ENCODE assay signal across 8 cellular contexts in the genomic region with DNA sequence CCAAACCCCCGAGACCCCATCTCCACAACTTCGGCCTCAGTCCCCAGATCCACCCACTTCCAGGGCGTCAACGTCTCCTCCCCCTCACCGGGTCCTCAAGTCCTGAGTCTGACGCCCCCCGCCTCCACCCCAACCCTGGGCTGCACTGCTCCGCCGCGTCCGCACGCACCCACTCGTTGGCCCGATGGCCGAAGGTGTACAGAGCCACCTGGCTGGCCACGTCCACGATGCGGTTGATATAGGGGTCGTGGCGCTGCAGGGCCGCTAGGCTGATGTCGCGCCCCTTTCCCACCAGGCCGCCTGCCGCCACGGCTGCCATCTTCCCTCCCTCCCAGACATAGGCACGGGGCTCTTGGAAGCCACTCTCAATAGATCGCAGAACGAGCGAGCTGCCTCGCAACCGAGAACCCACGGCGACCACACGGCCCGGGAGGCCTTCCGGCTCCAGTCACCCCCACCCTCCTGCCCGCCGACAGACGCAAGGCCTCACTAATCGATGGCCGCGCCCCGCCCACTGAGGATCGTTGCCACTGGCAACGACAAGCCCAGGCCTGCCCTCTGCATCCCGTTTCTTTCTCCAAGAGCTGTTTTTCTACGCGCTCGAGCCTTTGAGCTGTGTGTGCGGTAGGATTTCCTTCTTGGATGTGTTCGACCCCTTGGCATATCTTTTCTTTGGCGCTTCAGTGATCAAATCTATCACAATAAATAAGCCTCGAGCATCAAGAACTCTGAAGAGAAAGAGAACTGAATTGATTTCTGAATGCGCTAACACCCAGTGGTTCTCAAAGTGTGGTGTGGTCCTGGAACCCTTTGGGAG. TPM values are rescaled to one million over a fixed set of nuclear protein-coding genes. Genes with fewer than 3 reads are reported as not detected.
DNase-seq lines count a peak whose midpoint lies in the region; ATAC-seq and TF ChIP-seq lines count a peak whose summit lies in the region.

A gene (minus strand): TSS at position 345 of the 817 bp plus-strand sequence. CDS start 26 bp downstream, at position 319.

- H3K27ac ChIP-seq in KOPT-K1 (ENCODE audit: low read depth, low read length, poor library complexity, severe bottlenecking): peak within 1 kb of the TSS; percentile 81
- H3K27ac ChIP-seq in esophagus squamous epithelium: peak within 1 kb of the TSS; percentile 87 to 97 (median 90)

- TF ChIP-seq CTCF in esophagus squamous epithelium (IDR thresholded peaks at IDR 0.05): peak in 1 of 6 experiments; percentile 11

- H3K27me3 ChIP-seq in esophagus squamous epithelium: no peaks in the 10 kb centered on the region

- no peaks in the 10 kb centered on the region for H3K36me3 ChIP-seq in KOPT-K1 (ENCODE audit: insufficient read depth, low read length)
- no peaks in the 10 kb centered on the region for H3K36me3 ChIP-seq in esophagus squamous epithelium

- WGBS in esophagus squamous epithelium, 2 donors: 5% methylated on average over 23 to 32 of the region's 55 CpGs

- intact Hi-C loops in esophagus squamous epithelium (cut with DNase I): no loop called here

- TF ChIP-seq POLR2A in esophagus squamous epithelium (IDR thresholded peaks at IDR 0.05): peak in 2 of 4 donors; percentile 44 to 75

- peak; percentile 97 for ATAC-seq in GM21737 (IDR thresholded peaks at IDR 0.05; ENCODE audit: unreplicated experiment)

- H3K9me3 ChIP-seq in KOPT-K1 (ENCODE audit: insufficient read depth, low read length, poor library complexity, severe bottlenecking) (no peaks in the 10 kb centered on the region), esophagus squamous epithelium (no peaks in the 10 kb centered on the region)

- H3K4me1 ChIP-seq in esophagus squamous epithelium: peaks cover 0 to 40% (median 7%) of the 10 kb centered on the region in 3 donors

- H3K4me3 ChIP-seq in esophagus squamous epithelium: peak within 1 kb of the TSS; percentile 66 to 92 (median 84)

- peak; percentile 91 for DNase-seq in DMS79 treated with DMSO at 0.1 percent for 48 hours (lab: John Stamatoyannopoulos, UW)
- DNase-seq in RKO (ENCODE audit: low spot score): peak; percentile 94
- peak; percentile 88 for DNase-seq in activated T-helper 1 cell treated with Interleukin-2 at 50 U/mL for 16 hours (ENCODE audit: low read depth)
- DNase-seq in esophagus squamous epithelium (lab: John Stamatoyannopoulos, UW): peak; percentile 82
- peak; percentile 96 for DNase-seq in myocyte (ENCODE audit: low read depth)
- DNase-seq in stimulated activated CD8-positive, alpha-beta memory T cell treated with anti-CD3 and anti-CD28 coated beads, Interleukin-7, amount 100 ng/mL, for 48 hours (ENCODE audit: extremely low read depth in 1 of 2, low read depth in 1 of 2): peak; percentile 88 to 93

RNA-seq across cellular contexts. Expression of the gene that starts here (rescaled TPM):
- 10 to 100 TPM in 2 of 4 donors, 1 to 10 TPM in 2; 4.0 to 15.5 (median 10.8) TPM for total RNA-seq in esophagus squamous epithelium
- 21.4 and 22.5 TPM in 2 replicates for total RNA-seq in myocyte
- polyA plus RNA-seq in myocyte (2012): 11.7 TPM

Comparison
In these comparisons a context has a peak if more than half of its experiments do, and no peak if none do; other contexts are left out.
1. Peak in every context shown above with its lines: DNase-seq, ATAC-seq, H3K4me3 ChIP-seq and H3K27ac ChIP-seq.